27 cellular contexts compared by ENCODE assay signal in the genomic region with DNA sequence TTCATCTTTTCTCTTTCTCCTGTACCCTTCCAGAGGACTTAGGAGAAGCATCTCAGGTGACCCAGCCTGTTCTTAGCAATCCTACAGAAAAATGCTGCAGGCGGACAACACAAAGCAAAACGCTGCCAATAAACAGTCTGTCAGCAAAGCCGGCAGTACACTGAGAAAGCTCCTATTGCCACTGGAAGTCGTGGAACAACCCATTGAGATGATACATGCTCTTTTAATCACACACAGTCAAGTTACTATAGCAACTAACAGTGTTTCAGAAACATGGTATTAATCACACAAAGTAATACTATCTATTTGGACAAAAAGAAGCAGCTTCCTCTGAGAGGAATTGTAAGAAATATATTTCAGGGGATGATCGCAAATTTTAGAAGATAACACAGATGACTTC. TPM values are rescaled to one million over a fixed set of nuclear protein-coding genes. Genes with fewer than 3 reads are reported as not detected.
DNase-seq lines count a peak whose midpoint lies in the region; ATAC-seq and TF ChIP-seq lines count a peak whose summit lies in the region.
"Had no signal": no experiment of that assay in that cellular context is flagged by ENCODE, and none has a peak within 500 bp of the region (broad histone marks: within the 10 kb centered on the region; RNA-seq: fewer than 3 reads in every experiment).

No MANE protein-coding gene starts in this region.

- H3K27me3 Mint-ChIP-seq in CD4-positive, alpha-beta T cell, result no peaks in the 10 kb centered on the region
- H3K27me3 Mint-ChIP-seq in activated CD4-positive, alpha-beta memory T cell treated with anti-CD3 and anti-CD28 coated beads for 36 hours, result no peaks in the 10 kb centered on the region
- H3K27me3 Mint-ChIP-seq: naive thymus-derived CD4-positive, alpha-beta T cell had no signal

- H3K27ac Mint-ChIP-seq in CD4-positive, alpha-beta T cell, result peak overlapping the region; percentile 21
- peak overlapping the region; percentile 14 for H3K27ac Mint-ChIP-seq in activated CD4-positive, alpha-beta memory T cell treated with anti-CD3 and anti-CD28 coated beads for 36 hours

- no peaks in the 10 kb centered on the region for H3K27me3 ChIP-seq in CD4-positive, alpha-beta T cell (ENCODE audit: control insufficient read depth, insufficient read depth, low read length)
- H3K27me3 ChIP-seq: body of pancreas, ovary, right atrium auricular region, stomach, transverse colon had no signal

- no peak for ATAC-seq in CD4-positive, alpha-beta T cell (ENCODE audit: poor library complexity)
- ATAC-seq in HG03378 (IDR thresholded peaks at IDR 0.05; ENCODE audit: unreplicated experiment), result no peak
- ATAC-seq: body of pancreas; HepG2; left cardiac atrium; naive thymus-derived CD4-positive, alpha-beta T cell had no signal

- no peak overlapping the region for H3K4me3 Mint-ChIP-seq in CD4-positive, alpha-beta T cell
- H3K4me3 Mint-ChIP-seq in activated CD4-positive, alpha-beta memory T cell treated with anti-CD3 and anti-CD28 coated beads for 36 hours, result no peak overlapping the region
- H3K4me3 Mint-ChIP-seq: naive thymus-derived CD4-positive, alpha-beta T cell had no signal

- no peak for TF ChIP-seq CTCF in CD4-positive, alpha-beta T cell (IDR thresholded peaks at IDR 0.05)

- H3K9me3 Mint-ChIP-seq in CD4-positive, alpha-beta T cell, result no peaks in the 10 kb centered on the region
- H3K9me3 Mint-ChIP-seq in activated CD4-positive, alpha-beta memory T cell treated with anti-CD3 and anti-CD28 coated beads for 36 hours, result no peaks in the 10 kb centered on the region

- no peak overlapping the region for H3K27ac ChIP-seq in CD4-positive, alpha-beta T cell (ENCODE audit: low read depth, low read length)
- H3K27ac ChIP-seq: body of pancreas, esophagus squamous epithelium, ovary, right atrium auricular region, stomach, transverse colon had no signal

- POLR2A ChIA-PET in CD4-positive, alpha-beta T cell (lab: Charles Lee), result interaction anchor here (1.3 kb wide), 1 partner anchor 18 kb away, joined by 3 read pairs; no protein-coding TSS in a partner anchor
- POLR2A ChIA-PET in activated CD4-positive, alpha-beta memory T cell treated with anti-CD3 and anti-CD28 coated beads for 36 hours (lab: Charles Lee), result interaction anchor here (0.9 to 13.4 kb wide), 7 partner anchors 8 to 138 kb away, joined by 3 to 190 read pairs (median 5); partner anchors contain the start of gene CTLA4

- CTCF ChIA-PET in CD4-positive, alpha-beta T cell (lab: Charles Lee), result interaction anchor here (0.7 to 1.1 kb wide), 2 partner anchors 23 to 56 kb away, joined by 3 read pairs; no protein-coding TSS in a partner anchor
- CTCF ChIA-PET in activated CD4-positive, alpha-beta memory T cell treated with anti-CD3 and anti-CD28 coated beads for 36 hours (lab: Charles Lee), result interaction anchor here (0.8 to 4.2 kb wide), 2 partner anchors 32 to 36 kb away, joined by 3 to 17 read pairs; no protein-coding TSS in a partner anchor

- H3K4me1 Mint-ChIP-seq in CD4-positive, alpha-beta T cell (ENCODE audit: low read depth), result peaks cover 46% of the 10 kb centered on the region
- peaks cover 49% of the 10 kb centered on the region for H3K4me1 Mint-ChIP-seq in activated CD4-positive, alpha-beta memory T cell treated with anti-CD3 and anti-CD28 coated beads for 36 hours (ENCODE audit: low read depth)

- peak; percentile 34 for DNase-seq in NCI-H748 (lab: John Stamatoyannopoulos, UW; ENCODE audit: unreplicated experiment)
- DNase-seq in NCI-H748 treated with DMSO at 0.1 percent for 48 hours (lab: John Stamatoyannopoulos, UW), result no peak
- DNase-seq in CD4-positive, alpha-beta T cell, result no peak
- DNase-seq in activated CD4-positive, alpha-beta memory T cell treated with anti-CD3 and anti-CD28 coated beads for 36 hours, result no peak
- DNase-seq in left kidney (ENCODE audit: low read depth, low spot score), result peak; percentile 35
- DNase-seq in occipital lobe (lab: John Stamatoyannopoulos, UW), result no peak
- no peak for DNase-seq in kidney glomerular epithelial cell (lab: John Stamatoyannopoulos, UW)
- DNase-seq: activated CD4-positive, CD25-positive, alpha-beta regulatory T cell treated with anti-CD3 and anti-CD28 coated beads, Interleukin-2, amount 50 U/mL, for 72 hours; activated effector memory CD4-positive, alpha-beta T cell treated with Interleukin-2 at 50 U/mL for 16 hours; body of pancreas; Caco-2; esophagus squamous epithelium; glutamatergic neuron; left cardiac atrium; naive thymus-derived CD4-positive, alpha-beta T cell; NCI-H1105; NCI-H2029 treated with DMSO at 0.1 percent for 48 hours; NCI-H524 treated with DMSO at 0.1 percent for 48 hours; ovary; stimulated activated CD4-positive, alpha-beta T cell treated with anti-CD3 and anti-CD28 coated beads, Interleukin-12 subunit alpha, Interleukin-12 subunit beta, amount 100 ng/mL, for 4 hours; stimulated activated CD4-positive, alpha-beta T cell treated with anti-CD3 and anti-CD28 coated beads, Interleukin-4, amount 100 ng/mL, for 4 hours; stomach; transverse colon had no signal

- intact Hi-C loops in CD4-positive, alpha-beta T cell (cut with DNase I, micrococcal nuclease), result no loop called here
- intact Hi-C loops in activated CD4-positive, alpha-beta memory T cell treated with anti-CD3 and anti-CD28 coated beads for 36 hours (cut with micrococcal nuclease), result loop anchor here (10.0 kb wide), 1 partner anchor 1243 kb away; the partner anchor contains the start of gene FAM117B

- H3K9me3 ChIP-seq in CD4-positive, alpha-beta T cell (ENCODE audit: control insufficient read depth, low read length), result no peaks in the 10 kb centered on the region
- H3K9me3 ChIP-seq: body of pancreas, Caco-2, esophagus squamous epithelium, ovary, right atrium auricular region, stomach, transverse colon had no signal

- peaks cover 21% of the 10 kb centered on the region for H3K36me3 Mint-ChIP-seq in CD4-positive, alpha-beta T cell (ENCODE audit: low read depth)
- H3K36me3 Mint-ChIP-seq in activated CD4-positive, alpha-beta memory T cell treated with anti-CD3 and anti-CD28 coated beads for 36 hours, result peaks cover 26% of the 10 kb centered on the region

RNA-seq across cellular contexts. Expression of gene CTLA4, which starts 10.5 kb away (rescaled TPM):
- total RNA-seq in CD4-positive, alpha-beta T cell, result 10 to 100 TPM; 49.8 to 52.0 TPM
- 100 to 1,000 TPM; 245 to 254 TPM for total RNA-seq in activated CD4-positive, alpha-beta memory T cell treated with anti-CD3 and anti-CD28 coated beads for 36 hours
- total RNA-seq in occipital lobe, result not detected
- total RNA-seq: A172, body of pancreas, HepG2 had no signal

RNA-seq across cellular contexts. Expression of gene ICOS, which starts 58.5 kb away (rescaled TPM):
- total RNA-seq in CD4-positive, alpha-beta T cell, result 10 to 100 TPM; 93.3 to 98.1 TPM
- 100 to 1,000 TPM; 187 to 190 TPM for total RNA-seq in activated CD4-positive, alpha-beta memory T cell treated with anti-CD3 and anti-CD28 coated beads for 36 hours
- not detected for total RNA-seq in occipital lobe
- total RNA-seq: A172, body of pancreas, Caco-2, HepG2, right atrium auricular region had no signal

Comparison
In these comparisons a context has a peak if more than half of its experiments do, and no peak if none do; other contexts are left out.
1. DNase-seq: peak in NCI-H748 (single experiment) and left kidney (single experiment); none in NCI-H748 treated with DMSO at 0.1 percent for 48 hours (single experiment), CD4-positive, alpha-beta T cell (0 of 10), activated CD4-positive, alpha-beta memory T cell treated with anti-CD3 and anti-CD28 coated beads for 36 hours (single experiment), occipital lobe (single experiment) and kidney glomerular epithelial cell (single experiment).
2. RNA of gene CTLA4, which starts 10.5 kb away (total RNA-seq): 245 to 254 TPM in activated CD4-positive, alpha-beta memory T cell treated with anti-CD3 and anti-CD28 coated beads for 36 hours and 49.8 to 52.0 TPM in CD4-positive, alpha-beta T cell; not detected in occipital lobe (single experiment); every median in the first group is over 10 times any median in the second.
3. RNA of gene ICOS, which starts 58.5 kb away (total RNA-seq): 187 to 190 TPM in activated CD4-positive, alpha-beta memory T cell treated with anti-CD3 and anti-CD28 coated beads for 36 hours and 93.3 to 98.1 TPM in CD4-positive, alpha-beta T cell; not detected in occipital lobe (single experiment); every median in the first group is over 10 times any median in the second.